3 cellular contexts compared by ENCODE assay signal in genomic region chr2:20596973-20597867, GRCh38.
TF ChIP-seq lines count a peak whose summit lies in the region.

No MANE protein-coding gene starts in this region.

TF ChIP-seq in SK-N-SH, 30 proteins besides CTCF, POLR2A, EP300 and RAD21 (continued from another document and continues in another):
- TF ChIP-seq RCOR1 (IDR thresholded peaks at IDR 0.05; ENCODE audit: low read length) (no peak), POLR2AphosphoS5 (IDR thresholded peaks at IDR 0.05; ENCODE audit: low read depth, low read length) (no peak), YY1 (IDR thresholded peaks at IDR 0.05; ENCODE audit: low read depth) (no peak), NFIC (IDR thresholded peaks at IDR 0.05; ENCODE audit: borderline replicate concordance) (no peak), TCF12 (IDR thresholded peaks at IDR 0.05) (no peak), REST (IDR thresholded peaks at IDR 0.05; ENCODE audit: low read depth, low read length) (no peak), SIN3A (IDR thresholded peaks at IDR 0.05; ENCODE audit: borderline replicate concordance, low read depth, low read length) (no peak), FOXJ3 (CRISPR knock-in tag; IDR thresholded peaks at IDR 0.05) (no peak), PBX3 (IDR thresholded peaks at IDR 0.05) (no peak), ELF1 (IDR thresholded peaks at IDR 0.05) (no peak), GABPA (IDR thresholded peaks at IDR 0.05; ENCODE audit: low read depth) (no peak), RFX5 (IDR thresholded peaks at IDR 0.05; ENCODE audit: low read length) (no peak), CHD2 (IDR thresholded peaks at IDR 0.05; ENCODE audit: low read length, partially characterized antibody) (no peak), IRF3 (IDR thresholded peaks at IDR 0.05; ENCODE audit: low read depth, low read length) (no peak), MXI1 (IDR thresholded peaks at IDR 0.05; ENCODE audit: low read depth, low read length) (no peak)

TF ChIP-seq in SK-N-SH treated with all-trans-retinoic acid at 6 μM for 48 hours, 23 proteins besides CTCF, POLR2A, EP300 and RAD21:
- TF ChIP-seq TCF4 (CRISPR knock-in tag; IDR thresholded peaks at IDR 0.05; ENCODE audit: borderline replicate concordance) = no peak

TF ChIP-seq in H1, 55 proteins besides CTCF, POLR2A, EP300 and RAD21 (continued from another document):
- TF ChIP-seq CREB1 (IDR thresholded peaks at IDR 0.05) (no peak), SP1 (IDR thresholded peaks at IDR 0.05; ENCODE audit: low read depth, low read length) (no peak), SIX5 (IDR thresholded peaks at IDR 0.05; ENCODE audit: low read depth, low read length) (no peak), POLR2AphosphoS5 (IDR thresholded peaks at IDR 0.05; ENCODE audit: low read depth, low read length) (no peak), POU5F1 (IDR thresholded peaks at IDR 0.05; ENCODE audit: low read depth, low read length) (no peak)
